Comparison of ENCODE assay signal across 8 cellular contexts in genomic region chr11:46936138-46937110, GRCh38. TPM values are rescaled to one million over a fixed set of nuclear protein-coding genes. Genes with fewer than 3 reads are reported as not detected.
DNase-seq lines count a peak whose midpoint lies in the region; ATAC-seq and TF ChIP-seq lines count a peak whose summit lies in the region.

Gene CSTPP1 (plus strand): TSS chr11:46936761. CDS start chr11:46936806, 45 bp downstream.

- peak within 1 kb of the TSS; percentile 47 to 51 for H3K9ac ChIP-seq in duodenal mucosa (ENCODE audit: low read depth in 1 of 2, low read length in 2 of 2)

- TF ChIP-seq POLR2A in right lobe of liver (IDR thresholded peaks at IDR 0.05): no peak

- CTCF ChIA-PET in activated CD4-positive, alpha-beta memory T cell treated with anti-CD3 and anti-CD28 coated beads, Interleukin-2, amount 10 ng/mL, durations not matched to agents 7 days and 5 days (lab: Charles Lee): interaction anchor here (0.6 to 1.7 kb wide), 4 partner anchors 16 to 217 kb away, joined by 3 to 5 read pairs (median 4); no protein-coding TSS in a partner anchor

- H3K27me3 ChIP-seq in duodenal mucosa (ENCODE audit: control insufficient read depth in 1 of 2, insufficient read depth in 2 of 2, low read length in 2 of 2): no peaks in the 10 kb centered on the region
- no peaks in the 10 kb centered on the region for H3K27me3 ChIP-seq in right lobe of liver

- peak within 1 kb of the TSS; percentile 85 for H3K4me3 Mint-ChIP-seq in activated CD4-positive, alpha-beta memory T cell treated with anti-CD3 and anti-CD28 coated beads, Interleukin-2, amount 10 ng/mL, durations not matched to agents 7 days and 5 days

- TF ChIP-seq CTCF in right lobe of liver (IDR thresholded peaks at IDR 0.05): no peak

- POLR2A ChIA-PET in activated CD4-positive, alpha-beta memory T cell treated with anti-CD3 and anti-CD28 coated beads, Interleukin-2, amount 10 ng/mL, durations not matched to agents 7 days and 5 days (lab: Charles Lee): interaction anchor here (0.6 to 1.5 kb wide), 6 partner anchors 19 to 642 kb away, joined by 3 to 4 read pairs (median 3); partner anchors contain the start of genes ARHGAP1, DDB2, KBTBD4 and NDUFS3

- H3K36me3 Mint-ChIP-seq in activated CD4-positive, alpha-beta memory T cell treated with anti-CD3 and anti-CD28 coated beads, Interleukin-2, amount 10 ng/mL, durations not matched to agents 7 days and 5 days (ENCODE audit: low read depth): no peaks in the 10 kb centered on the region

- peaks cover 10 to 11% of the 10 kb centered on the region in 2 donors for H3K4me1 ChIP-seq in duodenal mucosa (ENCODE audit: control insufficient read depth in 1 of 2, insufficient read depth in 2 of 2, low read length in 2 of 2)
- H3K4me1 ChIP-seq in right lobe of liver: peaks cover 0 to 8% (median 1%) of the 10 kb centered on the region in 4 donors

- peaks cover 19% of the 10 kb centered on the region for H3K4me1 Mint-ChIP-seq in activated CD4-positive, alpha-beta memory T cell treated with anti-CD3 and anti-CD28 coated beads, Interleukin-2, amount 10 ng/mL, durations not matched to agents 7 days and 5 days

- H3K27me3 Mint-ChIP-seq in activated CD4-positive, alpha-beta memory T cell treated with anti-CD3 and anti-CD28 coated beads, Interleukin-2, amount 10 ng/mL, durations not matched to agents 7 days and 5 days: peaks cover 4% of the 10 kb centered on the region

- H3K4me3 ChIP-seq in duodenal mucosa (ENCODE audit: low read depth in 1 of 2, low read length in 2 of 2): peak within 1 kb of the TSS; percentile 84 to 88
- H3K4me3 ChIP-seq in right lobe of liver: peak within 1 kb of the TSS; percentile 48 to 68 (median 56)

- H3K9me3 ChIP-seq in duodenal mucosa (ENCODE audit: control insufficient read depth in 1 of 2, low read length in 2 of 2): no peaks in the 10 kb centered on the region
- no peaks in the 10 kb centered on the region for H3K9me3 ChIP-seq in right lobe of liver

- H3K27ac ChIP-seq in duodenal mucosa (ENCODE audit: low read depth, low read length) (no peak within 1 kb of the TSS), right lobe of liver (no peak within 1 kb of the TSS)

- ATAC-seq in GM19372 (IDR thresholded peaks at IDR 0.05; ENCODE audit: low read depth, unreplicated experiment): peak; percentile 88
- ATAC-seq in HG03575 (IDR thresholded peaks at IDR 0.05; ENCODE audit: extremely low read depth, insufficient number of reproducible peaks, low FRiP score, unreplicated experiment): peak; percentile 44
- ATAC-seq in right lobe of liver: peak; percentile 99 to 100 (median 100)

- 18% methylated on average over 26 of the region's 41 CpGs for WGBS in right lobe of liver (ENCODE audit: insufficient coverage, low coverage, low lambda C conversion rate, missing lambda C conversion rate)

- DNase-seq in C1 segment of cervical spinal cord (lab: John Stamatoyannopoulos, UW) (peak in 13 of 14 donors; percentile 37 to 85 (median 77)), NCI-H82 (lab: John Stamatoyannopoulos, UW) (peak; percentile 95), right lobe of liver (peak; percentile 92 to 94 (median 94))
- DNase-seq in activated CD4-positive, alpha-beta memory T cell treated with anti-CD3 and anti-CD28 coated beads, Interleukin-2, amount 10 ng/mL, durations not matched to agents 7 days and 5 days: peak; percentile 94
- peak; percentile 95 for DNase-seq in stimulated activated CD4-positive, alpha-beta T cell treated with anti-CD3 and anti-CD28 coated beads, Interleukin-4, amount 100 ng/mL, for 24 hours

- H3K36me3 ChIP-seq in duodenal mucosa (ENCODE audit: control insufficient read depth in 1 of 2, insufficient read depth in 2 of 2, low read length in 2 of 2): no peaks in the 10 kb centered on the region
- H3K36me3 ChIP-seq in right lobe of liver: no peaks in the 10 kb centered on the region

- H3K9me3 Mint-ChIP-seq in activated CD4-positive, alpha-beta memory T cell treated with anti-CD3 and anti-CD28 coated beads, Interleukin-2, amount 10 ng/mL, durations not matched to agents 7 days and 5 days: peaks cover 3% of the 10 kb centered on the region

- peak within 1 kb of the TSS; percentile 42 for H3K27ac Mint-ChIP-seq in activated CD4-positive, alpha-beta memory T cell treated with anti-CD3 and anti-CD28 coated beads, Interleukin-2, amount 10 ng/mL, durations not matched to agents 7 days and 5 days

- intact Hi-C loops in right lobe of liver (cut with DNase I): no loop called here

RNA-seq across cellular contexts. Expression of gene CSTPP1, which starts in this region (rescaled TPM):
- total RNA-seq in activated CD4-positive, alpha-beta memory T cell treated with anti-CD3 and anti-CD28 coated beads, Interleukin-2, amount 10 ng/mL, durations not matched to agents 7 days and 5 days: 10 to 100 TPM; 16.7 to 20.4 TPM
- total RNA-seq in right lobe of liver: 1 to 10 TPM; 3.3 to 7.5 (median 4.6) TPM

Comparison
In these comparisons a context has a peak if more than half of its experiments do, and no peak if none do; other contexts are left out.
1. ATAC-seq: peak in every context shown above with its lines; median percentile 100 in right lobe of liver; 88 in GM19372; 44 in HG03575.